In genomic region chr10:17025444-17026295, GRCh38 we compare ENCODE assay signal across 8 cellular contexts.
A peak's percentile ranks its signal among the peaks of the same experiment; 100 is the strongest.
DNase-seq lines count a peak whose midpoint lies in the region; ATAC-seq and TF ChIP-seq lines count a peak whose summit lies in the region.

No MANE protein-coding gene starts in this region.

- H3K9me3 ChIP-seq in endodermal cell (ENCODE audit: control insufficient read depth, low read length) (no peaks in the 10 kb centered on the region), gastrocnemius medialis (no peaks in the 10 kb centered on the region)

- in situ Hi-C loops in gastrocnemius medialis (cut with MboI; ENCODE audit: low sequenced_read_pairs in 4 of 4): no loop called here

- no peaks in the 10 kb centered on the region for H3K36me3 ChIP-seq in endodermal cell (ENCODE audit: control insufficient read depth, insufficient read depth, low read length)
- no peaks in the 10 kb centered on the region for H3K36me3 ChIP-seq in gastrocnemius medialis

- WGBS in endodermal cell (ENCODE audit: insufficient coverage in 1 of 2, insufficient read length in 1 of 2), 2 experiments: 78 to 83% methylated on average over 5 to 7 of the region's 7 CpGs

- H3K4me3 ChIP-seq in endodermal cell (ENCODE audit: low read length) (no peak overlapping the region), gastrocnemius medialis (no peak overlapping the region)

- DNase-seq in NCI-H748 (lab: John Stamatoyannopoulos, UW; ENCODE audit: unreplicated experiment): peak; percentile 10
- no peak for DNase-seq in NCI-H748 treated with DMSO at 0.1 percent for 48 hours (lab: John Stamatoyannopoulos, UW)
- DNase-seq in activated CD8-positive, alpha-beta memory T cell treated with anti-CD3 and anti-CD28 coated beads, Interleukin-2, amount 10 ng/mL, durations not matched to agents 7 days and 5 days: peak; percentile 88
- DNase-seq in endodermal cell: peak; percentile 42
- peak; percentile 100 for DNase-seq in non-pigmented ciliary epithelial cell (ENCODE audit: low read depth)
- no peak for DNase-seq in NCI-H1930 (lab: John Stamatoyannopoulos, UW)
- DNase-seq in gastrocnemius medialis: no peak

- peaks cover 75% of the 10 kb centered on the region for H3K4me1 Mint-ChIP-seq in activated CD8-positive, alpha-beta memory T cell treated with anti-CD3 and anti-CD28 coated beads, Interleukin-2, amount 10 ng/mL, durations not matched to agents 7 days and 5 days
- peaks cover 21% of the 10 kb centered on the region for H3K4me1 Mint-ChIP-seq in endodermal cell

- no peak for TF ChIP-seq POLR2A in gastrocnemius medialis (IDR thresholded peaks at IDR 0.05)

- H3K27me3 ChIP-seq in endodermal cell (ENCODE audit: control insufficient read depth, insufficient read depth, low read length, poor library complexity, severe bottlenecking) (no peaks in the 10 kb centered on the region), gastrocnemius medialis (no peaks in the 10 kb centered on the region)

- H3K4me3 Mint-ChIP-seq in activated CD8-positive, alpha-beta memory T cell treated with anti-CD3 and anti-CD28 coated beads, Interleukin-2, amount 10 ng/mL, durations not matched to agents 7 days and 5 days: peak overlapping the region; percentile 48
- no peak overlapping the region for H3K4me3 Mint-ChIP-seq in endodermal cell

- no peak for TF ChIP-seq CTCF in endodermal cell (conservative IDR thresholded peaks at IDR 0.05)
- no peak for TF ChIP-seq CTCF in gastrocnemius medialis (IDR thresholded peaks at IDR 0.05 in 4 of 5, conservative IDR thresholded peaks at IDR 0.05 in 1 of 5)

- H3K4me1 ChIP-seq in endodermal cell (ENCODE audit: control insufficient read depth, insufficient read depth, low read length) (peaks cover 14% of the 10 kb centered on the region), gastrocnemius medialis (peaks cover 7 to 13% of the 10 kb centered on the region in 2 donors)

- no peaks in the 10 kb centered on the region for H3K9me3 Mint-ChIP-seq in activated CD8-positive, alpha-beta memory T cell treated with anti-CD3 and anti-CD28 coated beads, Interleukin-2, amount 10 ng/mL, durations not matched to agents 7 days and 5 days (ENCODE audit: low read depth)
- H3K9me3 Mint-ChIP-seq in endodermal cell: no peaks in the 10 kb centered on the region

- intact Hi-C loops in gastrocnemius medialis (cut with DNase I; ENCODE audit: low total_unique reads): no loop called here

- peak; percentile 45 for ATAC-seq in activated CD8-positive, alpha-beta memory T cell treated with anti-CD3 and anti-CD28 coated beads, Interleukin-2, amount 10 ng/mL, durations not matched to agents 7 days and 5 days
- ATAC-seq in gastrocnemius medialis: no peak

- no peak overlapping the region for H3K9ac ChIP-seq in endodermal cell (ENCODE audit: extremely low read depth, low read length, poor library complexity, severe bottlenecking)

- CTCF ChIA-PET in activated CD8-positive, alpha-beta memory T cell treated with anti-CD3 and anti-CD28 coated beads, Interleukin-2, amount 10 ng/mL, durations not matched to agents 7 days and 5 days (lab: Charles Lee): interaction anchor here (0.9 to 1.6 kb wide), 3 partner anchors 191 to 205 kb away, joined by 3 to 7 read pairs (median 4); no protein-coding TSS in a partner anchor

- peak overlapping the region; percentile 98 for H3K27ac Mint-ChIP-seq in activated CD8-positive, alpha-beta memory T cell treated with anti-CD3 and anti-CD28 coated beads, Interleukin-2, amount 10 ng/mL, durations not matched to agents 7 days and 5 days
- H3K27ac Mint-ChIP-seq in endodermal cell: no peak overlapping the region

- peaks cover 4% of the 10 kb centered on the region for H3K36me3 Mint-ChIP-seq in activated CD8-positive, alpha-beta memory T cell treated with anti-CD3 and anti-CD28 coated beads, Interleukin-2, amount 10 ng/mL, durations not matched to agents 7 days and 5 days
- H3K36me3 Mint-ChIP-seq in endodermal cell (ENCODE audit: low read depth): no peaks in the 10 kb centered on the region

- H3K27ac ChIP-seq in endodermal cell (ENCODE audit: low read depth, low read length) (peak overlapping the region; percentile 85), temporal lobe (ENCODE audit: low read depth, low read length) (peak overlapping the region; percentile 2), gastrocnemius medialis (peak overlapping the region in 2 of 4 donors; percentile 6)

- H3K27me3 Mint-ChIP-seq in activated CD8-positive, alpha-beta memory T cell treated with anti-CD3 and anti-CD28 coated beads, Interleukin-2, amount 10 ng/mL, durations not matched to agents 7 days and 5 days: peaks cover 4% of the 10 kb centered on the region
- H3K27me3 Mint-ChIP-seq in endodermal cell (ENCODE audit: insufficient read depth): no peaks in the 10 kb centered on the region

Comparison
In these comparisons a context has a peak if more than half of its experiments do, and no peak if none do; other contexts are left out.
1. DNase-seq: peak in NCI-H748 (single experiment), activated CD8-positive, alpha-beta memory T cell treated with anti-CD3 and anti-CD28 coated beads, Interleukin-2, amount 10 ng/mL, durations not matched to agents 7 days and 5 days (single experiment), endodermal cell (single experiment) and non-pigmented ciliary epithelial cell (single experiment); none in NCI-H748 treated with DMSO at 0.1 percent for 48 hours (single experiment), NCI-H1930 (0 of 2) and gastrocnemius medialis (0 of 2).